ENCODE assay signal across 8 cellular contexts in genomic region chr1:150507912-150508864, GRCh38. TPM values are rescaled to one million over a fixed set of nuclear protein-coding genes. Genes with fewer than 3 reads are reported as not detected.
DNase-seq lines count a peak whose midpoint lies in the region; ATAC-seq, FAIRE-seq and TF ChIP-seq lines count a peak whose summit lies in the region.

Gene ECM1, plus strand, starts transcription at chr1:150508109. Its CDS starts 101 bp downstream, at chr1:150508210.

- no peak for DNase-seq in activated CD8-positive, alpha-beta T cell treated with anti-CD3 and anti-CD28 coated beads, Interleukin-2, amount 10 ng/mL, durations not matched to agents 7 days and 5 days
- DNase-seq in activated CD8-positive, alpha-beta T cell treated with anti-CD3 and anti-CD28 coated beads for 36 hours: no peak
- DNase-seq in activated naive CD8-positive, alpha-beta T cell treated with anti-CD3 and anti-CD28 coated beads, Interleukin-2, amount 10 ng/mL, durations not matched to agents 7 days and 5 days: no peak
- DNase-seq in left ventricle myocardium superior: peak; percentile 54
- no peak for DNase-seq in stimulated activated effector memory CD8-positive, alpha-beta T cell treated with anti-CD3 and anti-CD28 coated beads, Interleukin-12 subunit alpha, Interleukin-12 subunit beta, amount 100 ng/mL, for 72 hours (ENCODE audit: low spot score in 2 of 2)
- no peak for DNase-seq in GM19239 (ENCODE audit: insufficient read length, low spot score)
- no peak for DNase-seq in activated T-cell treated with anti-CD3 and anti-CD28 coated beads, Interleukin-2, amount 50 U/mL, for 4 hours

- no peaks in the 10 kb centered on the region for H3K27me3 Mint-ChIP-seq in activated CD8-positive, alpha-beta T cell treated with anti-CD3 and anti-CD28 coated beads, Interleukin-2, amount 10 ng/mL, durations not matched to agents 7 days and 5 days (ENCODE audit: low read depth)
- H3K27me3 Mint-ChIP-seq in activated CD8-positive, alpha-beta T cell treated with anti-CD3 and anti-CD28 coated beads for 36 hours: no peaks in the 10 kb centered on the region
- H3K27me3 Mint-ChIP-seq in activated naive CD8-positive, alpha-beta T cell treated with anti-CD3 and anti-CD28 coated beads, Interleukin-2, amount 10 ng/mL, durations not matched to agents 7 days and 5 days: no peaks in the 10 kb centered on the region
- no peaks in the 10 kb centered on the region for H3K27me3 Mint-ChIP-seq in activated T-cell treated with anti-CD3 and anti-CD28 coated beads, Interleukin-2, amount 50 U/mL, for 4 hours (ENCODE audit: low read depth)

- CTCF ChIA-PET in activated CD8-positive, alpha-beta T cell treated with anti-CD3 and anti-CD28 coated beads, Interleukin-2, amount 10 ng/mL, durations not matched to agents 7 days and 5 days (lab: Charles Lee): no interaction called here
- CTCF ChIA-PET in activated CD8-positive, alpha-beta T cell treated with anti-CD3 and anti-CD28 coated beads for 36 hours (lab: Charles Lee): no interaction called here

- intact Hi-C loops in activated CD8-positive, alpha-beta T cell treated with anti-CD3 and anti-CD28 coated beads for 36 hours (cut with micrococcal nuclease): no loop called here
- intact Hi-C loops in left ventricle myocardium superior (cut with micrococcal nuclease): no loop called here

- no peak for ATAC-seq in activated CD8-positive, alpha-beta T cell treated with anti-CD3 and anti-CD28 coated beads, Interleukin-2, amount 10 ng/mL, durations not matched to agents 7 days and 5 days
- ATAC-seq in activated CD8-positive, alpha-beta T cell treated with anti-CD3 and anti-CD28 coated beads for 36 hours: no peak
- peak; percentile 13 for ATAC-seq in activated naive CD8-positive, alpha-beta T cell treated with anti-CD3 and anti-CD28 coated beads, Interleukin-2, amount 10 ng/mL, durations not matched to agents 7 days and 5 days (ENCODE audit: low read depth)
- ATAC-seq in left ventricle myocardium superior: peak; percentile 89
- no peak for ATAC-seq in stimulated activated effector memory CD8-positive, alpha-beta T cell treated with anti-CD3 and anti-CD28 coated beads, Interleukin-12 subunit alpha, Interleukin-12 subunit beta, amount 100 ng/mL, for 72 hours
- ATAC-seq in GM21515 (IDR thresholded peaks at IDR 0.05; ENCODE audit: unreplicated experiment): no peak
- no peak for ATAC-seq in activated T-cell treated with anti-CD3 and anti-CD28 coated beads, Interleukin-2, amount 50 U/mL, for 4 hours

- TF ChIP-seq CTCF in activated CD8-positive, alpha-beta T cell treated with anti-CD3 and anti-CD28 coated beads for 36 hours (IDR thresholded peaks at IDR 0.05): no peak

- no peaks in the 10 kb centered on the region for H3K4me1 Mint-ChIP-seq in activated CD8-positive, alpha-beta T cell treated with anti-CD3 and anti-CD28 coated beads, Interleukin-2, amount 10 ng/mL, durations not matched to agents 7 days and 5 days (ENCODE audit: low read depth)
- peaks cover 3% of the 10 kb centered on the region for H3K4me1 Mint-ChIP-seq in activated CD8-positive, alpha-beta T cell treated with anti-CD3 and anti-CD28 coated beads for 36 hours (ENCODE audit: low read depth)
- H3K4me1 Mint-ChIP-seq in activated naive CD8-positive, alpha-beta T cell treated with anti-CD3 and anti-CD28 coated beads, Interleukin-2, amount 10 ng/mL, durations not matched to agents 7 days and 5 days: peaks cover 4% of the 10 kb centered on the region
- H3K4me1 Mint-ChIP-seq in stimulated activated effector memory CD8-positive, alpha-beta T cell treated with anti-CD3 and anti-CD28 coated beads, Interleukin-12 subunit alpha, Interleukin-12 subunit beta, amount 100 ng/mL, for 72 hours: peaks cover 12% of the 10 kb centered on the region
- H3K4me1 Mint-ChIP-seq in activated T-cell treated with anti-CD3 and anti-CD28 coated beads, Interleukin-2, amount 50 U/mL, for 4 hours (ENCODE audit: low read depth): peaks cover 3% of the 10 kb centered on the region

- POLR2A ChIA-PET in activated CD8-positive, alpha-beta T cell treated with anti-CD3 and anti-CD28 coated beads, Interleukin-2, amount 10 ng/mL, durations not matched to agents 7 days and 5 days (lab: Charles Lee): no interaction called here
- POLR2A ChIA-PET in activated CD8-positive, alpha-beta T cell treated with anti-CD3 and anti-CD28 coated beads for 36 hours (lab: Charles Lee): no interaction called here
- POLR2A ChIA-PET in activated naive CD8-positive, alpha-beta T cell treated with anti-CD3 and anti-CD28 coated beads, Interleukin-2, amount 10 ng/mL, durations not matched to agents 7 days and 5 days (lab: Charles Lee): no interaction called here

- H3K9me3 Mint-ChIP-seq in activated CD8-positive, alpha-beta T cell treated with anti-CD3 and anti-CD28 coated beads, Interleukin-2, amount 10 ng/mL, durations not matched to agents 7 days and 5 days (ENCODE audit: insufficient read depth): no peaks in the 10 kb centered on the region
- no peaks in the 10 kb centered on the region for H3K9me3 Mint-ChIP-seq in activated CD8-positive, alpha-beta T cell treated with anti-CD3 and anti-CD28 coated beads for 36 hours
- no peaks in the 10 kb centered on the region for H3K9me3 Mint-ChIP-seq in activated naive CD8-positive, alpha-beta T cell treated with anti-CD3 and anti-CD28 coated beads, Interleukin-2, amount 10 ng/mL, durations not matched to agents 7 days and 5 days
- no peaks in the 10 kb centered on the region for H3K9me3 Mint-ChIP-seq in stimulated activated effector memory CD8-positive, alpha-beta T cell treated with anti-CD3 and anti-CD28 coated beads, Interleukin-12 subunit alpha, Interleukin-12 subunit beta, amount 100 ng/mL, for 72 hours
- no peaks in the 10 kb centered on the region for H3K9me3 Mint-ChIP-seq in activated T-cell treated with anti-CD3 and anti-CD28 coated beads, Interleukin-2, amount 50 U/mL, for 4 hours

- peak within 1 kb of the TSS; percentile 44 for H3K27ac Mint-ChIP-seq in activated CD8-positive, alpha-beta T cell treated with anti-CD3 and anti-CD28 coated beads, Interleukin-2, amount 10 ng/mL, durations not matched to agents 7 days and 5 days
- H3K27ac Mint-ChIP-seq in activated CD8-positive, alpha-beta T cell treated with anti-CD3 and anti-CD28 coated beads for 36 hours: no peak within 1 kb of the TSS
- no peak within 1 kb of the TSS for H3K27ac Mint-ChIP-seq in activated naive CD8-positive, alpha-beta T cell treated with anti-CD3 and anti-CD28 coated beads, Interleukin-2, amount 10 ng/mL, durations not matched to agents 7 days and 5 days
- H3K27ac Mint-ChIP-seq in stimulated activated effector memory CD8-positive, alpha-beta T cell treated with anti-CD3 and anti-CD28 coated beads, Interleukin-12 subunit alpha, Interleukin-12 subunit beta, amount 100 ng/mL, for 72 hours: peak within 1 kb of the TSS; percentile 86

- peaks cover 31% of the 10 kb centered on the region for H3K36me3 Mint-ChIP-seq in activated CD8-positive, alpha-beta T cell treated with anti-CD3 and anti-CD28 coated beads, Interleukin-2, amount 10 ng/mL, durations not matched to agents 7 days and 5 days (ENCODE audit: low read depth)
- H3K36me3 Mint-ChIP-seq in activated CD8-positive, alpha-beta T cell treated with anti-CD3 and anti-CD28 coated beads for 36 hours (ENCODE audit: low read depth): peaks cover 27% of the 10 kb centered on the region
- peaks cover 10% of the 10 kb centered on the region for H3K36me3 Mint-ChIP-seq in activated naive CD8-positive, alpha-beta T cell treated with anti-CD3 and anti-CD28 coated beads, Interleukin-2, amount 10 ng/mL, durations not matched to agents 7 days and 5 days
- H3K36me3 Mint-ChIP-seq in stimulated activated effector memory CD8-positive, alpha-beta T cell treated with anti-CD3 and anti-CD28 coated beads, Interleukin-12 subunit alpha, Interleukin-12 subunit beta, amount 100 ng/mL, for 72 hours: peaks cover 36% of the 10 kb centered on the region
- peaks cover 24% of the 10 kb centered on the region for H3K36me3 Mint-ChIP-seq in activated T-cell treated with anti-CD3 and anti-CD28 coated beads, Interleukin-2, amount 50 U/mL, for 4 hours (ENCODE audit: insufficient read depth)

- no peak within 1 kb of the TSS for H3K4me3 Mint-ChIP-seq in activated CD8-positive, alpha-beta T cell treated with anti-CD3 and anti-CD28 coated beads, Interleukin-2, amount 10 ng/mL, durations not matched to agents 7 days and 5 days
- no peak within 1 kb of the TSS for H3K4me3 Mint-ChIP-seq in activated CD8-positive, alpha-beta T cell treated with anti-CD3 and anti-CD28 coated beads for 36 hours
- H3K4me3 Mint-ChIP-seq in activated naive CD8-positive, alpha-beta T cell treated with anti-CD3 and anti-CD28 coated beads, Interleukin-2, amount 10 ng/mL, durations not matched to agents 7 days and 5 days: no peak within 1 kb of the TSS
- no peak within 1 kb of the TSS for H3K4me3 Mint-ChIP-seq in stimulated activated effector memory CD8-positive, alpha-beta T cell treated with anti-CD3 and anti-CD28 coated beads, Interleukin-12 subunit alpha, Interleukin-12 subunit beta, amount 100 ng/mL, for 72 hours
- no peak within 1 kb of the TSS for H3K4me3 Mint-ChIP-seq in activated T-cell treated with anti-CD3 and anti-CD28 coated beads, Interleukin-2, amount 50 U/mL, for 4 hours

- FAIRE-seq in GM19239 (lab: Jason Lieb, UNC): no peak

RNA-seq across cellular contexts. Expression of gene ECM1, which starts in this region (rescaled TPM):
- under 1 TPM; 0.71 to 0.78 TPM for total RNA-seq in activated CD8-positive, alpha-beta T cell treated with anti-CD3 and anti-CD28 coated beads, Interleukin-2, amount 10 ng/mL, durations not matched to agents 7 days and 5 days
- total RNA-seq in activated CD8-positive, alpha-beta T cell treated with anti-CD3 and anti-CD28 coated beads for 36 hours: under 1 TPM; 0.74 to 0.81 TPM
- total RNA-seq in activated naive CD8-positive, alpha-beta T cell treated with anti-CD3 and anti-CD28 coated beads, Interleukin-2, amount 10 ng/mL, durations not matched to agents 7 days and 5 days: 1 to 10 TPM; 1.4 to 1.7 TPM
- 14.0 TPM for total RNA-seq in left ventricle myocardium superior
- under 1 TPM; 0.43 to 0.82 (median 0.50) TPM for total RNA-seq in activated T-cell treated with anti-CD3 and anti-CD28 coated beads, Interleukin-2, amount 50 U/mL, for 4 hours

Comparison
In these comparisons a context has a peak if more than half of its experiments do, and no peak if none do; other contexts are left out.
1. H3K27ac Mint-ChIP-seq: peak in activated CD8-positive, alpha-beta T cell treated with anti-CD3 and anti-CD28 coated beads, Interleukin-2, amount 10 ng/mL, durations not matched to agents 7 days and 5 days (single experiment) and stimulated activated effector memory CD8-positive, alpha-beta T cell treated with anti-CD3 and anti-CD28 coated beads, Interleukin-12 subunit alpha, Interleukin-12 subunit beta, amount 100 ng/mL, for 72 hours (single experiment); none in activated CD8-positive, alpha-beta T cell treated with anti-CD3 and anti-CD28 coated beads for 36 hours (single experiment) and activated naive CD8-positive, alpha-beta T cell treated with anti-CD3 and anti-CD28 coated beads, Interleukin-2, amount 10 ng/mL, durations not matched to agents 7 days and 5 days (single experiment).
2. ATAC-seq: peak in activated naive CD8-positive, alpha-beta T cell treated with anti-CD3 and anti-CD28 coated beads, Interleukin-2, amount 10 ng/mL, durations not matched to agents 7 days and 5 days (single experiment) and left ventricle myocardium superior (single experiment); none in activated CD8-positive, alpha-beta T cell treated with anti-CD3 and anti-CD28 coated beads, Interleukin-2, amount 10 ng/mL, durations not matched to agents 7 days and 5 days (single experiment), activated CD8-positive, alpha-beta T cell treated with anti-CD3 and anti-CD28 coated beads for 36 hours (single experiment), stimulated activated effector memory CD8-positive, alpha-beta T cell treated with anti-CD3 and anti-CD28 coated beads, Interleukin-12 subunit alpha, Interleukin-12 subunit beta, amount 100 ng/mL, for 72 hours (single experiment), GM21515 (single experiment) and activated T-cell treated with anti-CD3 and anti-CD28 coated beads, Interleukin-2, amount 50 U/mL, for 4 hours (0 of 2).